Comparison of ENCODE assay signal across 8 cellular contexts in the genomic region with DNA sequence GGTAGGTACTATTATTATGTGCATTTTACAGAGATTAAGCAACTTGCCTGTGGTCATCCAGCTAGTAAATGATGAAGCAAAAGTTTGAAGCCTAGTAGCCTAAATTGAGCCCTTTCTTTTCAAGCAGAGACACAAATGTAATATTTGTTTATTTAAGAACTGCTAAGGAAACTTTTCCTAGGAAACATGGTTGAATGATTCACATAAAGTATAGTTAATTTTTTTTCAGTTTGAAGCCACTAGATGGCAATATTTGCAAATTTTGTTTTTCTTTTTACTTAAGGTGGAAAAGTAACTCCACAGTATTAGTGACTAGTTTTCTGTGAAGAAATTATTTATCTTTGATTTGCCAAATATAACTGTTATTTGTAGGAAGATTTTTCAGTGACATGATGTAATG. TPM values are rescaled to one million over a fixed set of nuclear protein-coding genes. Genes with fewer than 3 reads are reported as not detected.
DNase-seq lines count a peak whose midpoint lies in the region; ATAC-seq, FAIRE-seq and TF ChIP-seq lines count a peak whose summit lies in the region.

No MANE protein-coding gene starts in this region.

- H3K27ac ChIP-seq in neural progenitor cell = no peak overlapping the region
- no peak overlapping the region for H3K27ac ChIP-seq in effector memory CD4-positive, alpha-beta T cell (ENCODE audit: insufficient read depth, low read length, poor library complexity, severe bottlenecking)
- H3K27ac ChIP-seq in gastroesophageal sphincter = no peak overlapping the region

- H3K36me3 Mint-ChIP-seq in neural progenitor cell = no peaks in the 10 kb centered on the region

- peak; percentile 3 for DNase-seq in G401 (ENCODE audit: low spot score)
- peak; percentile 13 for DNase-seq in NB4 (ENCODE audit: low read depth)
- DNase-seq in bronchial epithelial cell (ENCODE audit: low read depth) = peak; percentile 54
- no peak for DNase-seq in neural progenitor cell (ENCODE audit: low spot score)
- DNase-seq in GM19240 (ENCODE audit: insufficient read length, low spot score) = no peak
- no peak for DNase-seq in MG63
- DNase-seq in effector memory CD4-positive, alpha-beta T cell = no peak

- H3K27ac Mint-ChIP-seq in neural progenitor cell = no peak overlapping the region

- in situ Hi-C loops in G401 (cut with HindIII; ENCODE audit: low sequenced_read_pairs) = no loop called here

- H3K79me2 ChIP-seq in neural progenitor cell (ENCODE audit: low read depth) = no peaks in the 10 kb centered on the region

- no peak for TF ChIP-seq CTCF in NB4 (IDR thresholded peaks at IDR 0.05; ENCODE audit: low read depth, low read length)
- no peak for TF ChIP-seq CTCF in bronchial epithelial cell (IDR thresholded peaks at IDR 0.05; ENCODE audit: insufficient read depth, low read length, severe bottlenecking)
- TF ChIP-seq CTCF in neural progenitor cell (IDR thresholded peaks at IDR 0.05) = peak; percentile 50
- TF ChIP-seq CTCF in gastroesophageal sphincter (IDR thresholded peaks at IDR 0.05) = peak in 2 of 4 experiments; percentile 26 to 45

- no peak overlapping the region for H3K4me2 ChIP-seq in neural progenitor cell

- no peaks in the 10 kb centered on the region for H3K9me3 ChIP-seq in neural progenitor cell (ENCODE audit: low read depth)
- no peaks in the 10 kb centered on the region for H3K9me3 ChIP-seq in MG63
- no peaks in the 10 kb centered on the region for H3K9me3 ChIP-seq in effector memory CD4-positive, alpha-beta T cell (ENCODE audit: control insufficient read depth, low read length)
- H3K9me3 ChIP-seq in gastroesophageal sphincter = peaks cover 0 to 6% (median 0%) of the 10 kb centered on the region in 3 donors

- H3K4me3 ChIP-seq in NB4 (ENCODE audit: low read depth, low read length) (no peak overlapping the region), bronchial epithelial cell (ENCODE audit: low read depth, low read length) (no peak overlapping the region), neural progenitor cell (no peak overlapping the region), MG63 (no peak overlapping the region), gastroesophageal sphincter (no peak overlapping the region)
- no peak overlapping the region for H3K4me3 ChIP-seq in effector memory CD4-positive, alpha-beta T cell (ENCODE audit: insufficient read depth, low read depth, low read length, poor library complexity, severe bottlenecking)

- H2AFZ ChIP-seq in neural progenitor cell (replicated peaks) = no peak overlapping the region

- H3K9ac ChIP-seq in neural progenitor cell = no peak overlapping the region

- H3K27me3 Mint-ChIP-seq in neural progenitor cell (ENCODE audit: insufficient read depth, low read depth) = no peaks in the 10 kb centered on the region

- H3K4me1 ChIP-seq in neural progenitor cell (no peaks in the 10 kb centered on the region), gastroesophageal sphincter (no peaks in the 10 kb centered on the region)
- no peaks in the 10 kb centered on the region for H3K4me1 ChIP-seq in effector memory CD4-positive, alpha-beta T cell (ENCODE audit: control insufficient read depth, insufficient read depth, low read length, poor library complexity, severe bottlenecking)

- H3K27me3 ChIP-seq in bronchial epithelial cell (ENCODE audit: control insufficient read depth, insufficient read depth, low read length) = no peaks in the 10 kb centered on the region
- no peaks in the 10 kb centered on the region for H3K27me3 ChIP-seq in neural progenitor cell
- H3K27me3 ChIP-seq in MG63 = no peaks in the 10 kb centered on the region
- H3K27me3 ChIP-seq in effector memory CD4-positive, alpha-beta T cell (replicated peaks; ENCODE audit: control insufficient read depth, insufficient read depth, low read length, poor library complexity, severe bottlenecking) = peaks cover 4% of the 10 kb centered on the region
- H3K27me3 ChIP-seq in gastroesophageal sphincter = no peaks in the 10 kb centered on the region

- H3K4me1 Mint-ChIP-seq in neural progenitor cell = no peaks in the 10 kb centered on the region

- FAIRE-seq in bronchial epithelial cell (lab: Jason Lieb, UNC) = no peak

- no peak for TF ChIP-seq POLR2A in NB4 (IDR thresholded peaks at IDR 0.05; ENCODE audit: extremely low read depth, insufficient read length)
- TF ChIP-seq POLR2A in gastroesophageal sphincter (IDR thresholded peaks at IDR 0.05) = no peak

- no peaks in the 10 kb centered on the region for H3K36me3 ChIP-seq in bronchial epithelial cell (ENCODE audit: control insufficient read depth, insufficient read depth, low read length)
- H3K36me3 ChIP-seq in neural progenitor cell = no peaks in the 10 kb centered on the region
- H3K36me3 ChIP-seq in MG63 = no peaks in the 10 kb centered on the region
- H3K36me3 ChIP-seq in effector memory CD4-positive, alpha-beta T cell (ENCODE audit: control insufficient read depth, insufficient read depth, low read length) = no peaks in the 10 kb centered on the region
- H3K36me3 ChIP-seq in gastroesophageal sphincter = no peaks in the 10 kb centered on the region

- no peak for TF ChIP-seq EP300 in gastroesophageal sphincter (IDR thresholded peaks at IDR 0.05)

- no peak overlapping the region for H3K4me3 Mint-ChIP-seq in neural progenitor cell

- no peak for ATAC-seq in gastroesophageal sphincter

- no peaks in the 10 kb centered on the region for H3K9me3 Mint-ChIP-seq in neural progenitor cell

- no peaks in the 10 kb centered on the region for H4K20me1 ChIP-seq in neural progenitor cell (ENCODE audit: low read depth)

- H3F3A ChIP-seq in neural progenitor cell (ENCODE audit: low read depth) = no peaks in the 10 kb centered on the region

RNA-seq across cellular contexts. Expression of gene ANKRD17, which starts 52.8 kb away (rescaled TPM):
- 38.7 and 50.5 TPM in 2 replicates for total RNA-seq in G401 (2014; rRNA removed; shearing (Covaris generic))
- 41.9 and 45.6 TPM in 2 replicates for total RNA-seq in bronchial epithelial cell
- total RNA-seq in neural progenitor cell (ENCODE audit: low replicate concordance) = 61.9 and 67.3 TPM in 2 replicates
- 18.8 and 21.2 TPM in 2 replicates for total RNA-seq in MG63 (2014; rRNA removed; shearing (Covaris generic); ENCODE audit: low replicate concordance)
- 10 to 100 TPM; 46.8 to 68.5 (median 59.1) TPM for total RNA-seq in gastroesophageal sphincter

Comparison
In these comparisons a context has a peak if more than half of its experiments do, and no peak if none do; other contexts are left out.
1. DNase-seq: peak in G401 (single experiment), NB4 (single experiment) and bronchial epithelial cell (single experiment); none in neural progenitor cell (single experiment), GM19240 (single experiment), MG63 (single experiment) and effector memory CD4-positive, alpha-beta T cell (0 of 3).